Comparison of ENCODE assay signal across 9 cellular contexts in the genomic region with DNA sequence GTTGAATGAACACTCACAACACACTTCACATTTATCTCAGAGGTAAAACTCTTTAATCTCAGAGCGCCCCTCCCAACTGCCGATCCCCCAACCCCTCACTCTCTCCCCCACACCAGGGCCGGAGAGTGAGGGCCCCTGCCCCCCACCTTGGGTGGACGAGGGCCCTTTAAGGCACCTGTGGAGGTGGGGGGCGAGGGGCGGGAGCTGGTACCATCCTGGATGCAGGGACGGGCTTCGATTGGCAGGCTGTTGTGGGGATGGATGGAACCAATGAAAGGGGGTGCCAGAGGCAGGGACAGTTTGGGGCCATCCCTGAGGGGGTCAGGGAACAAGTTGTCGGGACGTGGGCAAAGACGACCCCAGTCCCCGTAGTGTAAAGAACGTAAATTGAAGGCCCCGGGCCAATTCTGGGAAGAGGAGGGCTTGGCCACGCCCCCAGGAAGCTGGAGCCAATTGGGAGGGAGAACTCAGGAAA. TPM values are rescaled to one million over a fixed set of nuclear protein-coding genes. Genes with fewer than 3 reads are reported as not detected.
DNase-seq lines count a peak whose midpoint lies in the region; ATAC-seq and TF ChIP-seq lines count a peak whose summit lies in the region.
"Had no signal": no experiment of that assay in that cellular context is flagged by ENCODE, and none has a peak within 500 bp of the region (broad histone marks: within the 10 kb centered on the region; RNA-seq: fewer than 3 reads in every experiment).

No MANE protein-coding gene starts in this region.

- peak; percentile 12 for ATAC-seq in CD8-positive, alpha-beta T cell
- ATAC-seq in GM21825 (IDR thresholded peaks at IDR 0.05; ENCODE audit: unreplicated experiment) (peak; percentile 4), heart left ventricle (peak; percentile 6 to 19 (median 11))
- ATAC-seq in stimulated activated memory B cell treated with anti-CD40 and anti-IgM and Interleukin-4, amounts not matched to agents 10 μg/mL and 1 μg/mL and 100 μg/mL, for 72 hours = peak; percentile 31

- H3K4me3 ChIP-seq in CD8-positive, alpha-beta T cell (ENCODE audit: low read depth, low read length) = peak overlapping the region; percentile 85
- H3K4me3 ChIP-seq in heart left ventricle = peak overlapping the region in 11 of 12 donors; percentile 11 to 72 (median 55)

- H3K27ac Mint-ChIP-seq in CD8-positive, alpha-beta T cell = peak overlapping the region; percentile 99
- H3K27ac Mint-ChIP-seq in stimulated activated memory B cell treated with anti-CD40 and anti-IgM and Interleukin-4, amounts not matched to agents 10 μg/mL and 1 μg/mL and 100 μg/mL, for 72 hours = no peak overlapping the region
- H3K27ac Mint-ChIP-seq: IgD-negative memory B cell had no signal

- no peak overlapping the region for H3K4me3 Mint-ChIP-seq in CD8-positive, alpha-beta T cell
- no peak overlapping the region for H3K4me3 Mint-ChIP-seq in stimulated activated memory B cell treated with anti-CD40 and anti-IgM and Interleukin-4, amounts not matched to agents 10 μg/mL and 1 μg/mL and 100 μg/mL, for 72 hours

- CTCF ChIA-PET in CD8-positive, alpha-beta T cell (lab: Charles Lee) = interaction anchor here (0.6 kb wide), 1 partner anchor 17 kb away, joined by 3 read pairs; no protein-coding TSS in a partner anchor
- CTCF ChIA-PET in RWPE1 (lab: Yijun Ruan, JAX) = no interaction called here

- peaks cover 15% of the 10 kb centered on the region for H3K36me3 Mint-ChIP-seq in CD8-positive, alpha-beta T cell
- peaks cover 25% of the 10 kb centered on the region for H3K36me3 Mint-ChIP-seq in stimulated activated memory B cell treated with anti-CD40 and anti-IgM and Interleukin-4, amounts not matched to agents 10 μg/mL and 1 μg/mL and 100 μg/mL, for 72 hours
- H3K36me3 Mint-ChIP-seq: IgD-negative memory B cell had no signal

- WGBS in heart left ventricle, 4 donors = 1 to 3% (median 2%) methylated on average over 10 to 15 of the region's 15 CpGs

- intact Hi-C loops in CD8-positive, alpha-beta T cell (cut with DNase I, micrococcal nuclease) = loop anchor here (1.0 to 5.0 kb wide), 10 partner anchors 8 to 1537 kb away; partner anchors contain the start of genes AKT1S1 (in 1 of the 2), ALDH16A1 (in 1 of the 2), ASPDH (in 1 of the 2) and CTU1 (in 1 of the 2)
- intact Hi-C loops in heart left ventricle (cut with DNase I) = loop anchor here in 6 of 10 donors (5.0 to 10.0 kb wide), 4 partner anchors 52 to 194 kb away; partner anchors contain the start of genes MED25 (in 4 of the 6), AP2A1 (in 2 of the 6) and PRMT1 (in 2 of the 6)

- POLR2A ChIA-PET in CD8-positive, alpha-beta T cell (lab: Charles Lee) = interaction anchor here (0.9 to 5.2 kb wide), 11 partner anchors 8 to 229 kb away, joined by 3 to 48 read pairs (median 4); partner anchors contain the start of genes AKT1S1, AP2A1, FUZ and MED25
- POLR2A ChIA-PET in RWPE1 (lab: Yijun Ruan, JAX; ENCODE audit: low non-redundant PET) = interaction anchor here (0.7 to 1.6 kb wide), 4 partner anchors 8 to 171 kb away, joined by 3 to 6 read pairs (median 4); partner anchors contain the start of genes AKT1S1 and PTOV1

- TF ChIP-seq POLR2A in heart left ventricle (IDR thresholded peaks at IDR 0.05) = no peak

- no peaks in the 10 kb centered on the region for H3K9me3 ChIP-seq in CD8-positive, alpha-beta T cell (ENCODE audit: low read length)
- no peaks in the 10 kb centered on the region for H3K9me3 ChIP-seq in heart left ventricle

- no peaks in the 10 kb centered on the region for H3K27me3 Mint-ChIP-seq in CD8-positive, alpha-beta T cell (ENCODE audit: low read depth)
- H3K27me3 Mint-ChIP-seq in stimulated activated memory B cell treated with anti-CD40 and anti-IgM and Interleukin-4, amounts not matched to agents 10 μg/mL and 1 μg/mL and 100 μg/mL, for 72 hours = no peaks in the 10 kb centered on the region
- H3K27me3 Mint-ChIP-seq: IgD-negative memory B cell had no signal

- H3K27ac ChIP-seq in CD8-positive, alpha-beta T cell (ENCODE audit: low read depth, low read length) = peak overlapping the region; percentile 64
- H3K27ac ChIP-seq in RWPE1 (peak overlapping the region; percentile 96), heart left ventricle (peak overlapping the region; percentile 35 to 98 (median 93))

- TF ChIP-seq CTCF in CD8-positive, alpha-beta T cell (IDR thresholded peaks at IDR 0.05) = no peak
- TF ChIP-seq CTCF in RWPE1 (conservative IDR thresholded peaks at IDR 0.05; ENCODE audit: low read depth) (no peak), heart left ventricle (IDR thresholded peaks at IDR 0.05) (no peak)

- H3K4me1 Mint-ChIP-seq in CD8-positive, alpha-beta T cell (ENCODE audit: low read depth) = peaks cover 39% of the 10 kb centered on the region
- H3K4me1 Mint-ChIP-seq in stimulated activated memory B cell treated with anti-CD40 and anti-IgM and Interleukin-4, amounts not matched to agents 10 μg/mL and 1 μg/mL and 100 μg/mL, for 72 hours = peaks cover 59% of the 10 kb centered on the region

- no peaks in the 10 kb centered on the region for H3K27me3 ChIP-seq in CD8-positive, alpha-beta T cell (ENCODE audit: insufficient read depth, low read length)
- H3K27me3 ChIP-seq in heart left ventricle = no peaks in the 10 kb centered on the region

- H3K36me3 ChIP-seq in CD8-positive, alpha-beta T cell (ENCODE audit: insufficient read depth, low read length) = peaks cover 10% of the 10 kb centered on the region
- peaks cover 0 to 33% (median 11%) of the 10 kb centered on the region in 9 donors for H3K36me3 ChIP-seq in heart left ventricle

- DNase-seq in CD8-positive, alpha-beta T cell = peak in 1 of 7 experiments; percentile 17
- DNase-seq in RWPE1 (ENCODE audit: low spot score) = no peak
- no peak for DNase-seq in heart left ventricle
- DNase-seq in stimulated activated CD4-positive, alpha-beta T cell treated with anti-CD3 and anti-CD28 coated beads, Interleukin-4, amount 100 ng/mL, for 1 hour = no peak
- DNase-seq in GDM1 (lab: John Stamatoyannopoulos, UW) = no peak
- DNase-seq in mesenteric fat pad (ENCODE audit: low spot score) = no peak

- H3K4me1 ChIP-seq in CD8-positive, alpha-beta T cell (ENCODE audit: insufficient read depth, low read length) = peaks cover 36% of the 10 kb centered on the region
- peaks cover 9 to 59% (median 43%) of the 10 kb centered on the region in 12 donors for H3K4me1 ChIP-seq in heart left ventricle

- H3K9me3 Mint-ChIP-seq in CD8-positive, alpha-beta T cell = no peaks in the 10 kb centered on the region
- no peaks in the 10 kb centered on the region for H3K9me3 Mint-ChIP-seq in stimulated activated memory B cell treated with anti-CD40 and anti-IgM and Interleukin-4, amounts not matched to agents 10 μg/mL and 1 μg/mL and 100 μg/mL, for 72 hours
- H3K9me3 Mint-ChIP-seq: IgD-negative memory B cell had no signal

RNA-seq across cellular contexts. Expression of gene PNKP, which starts 1.7 kb away (rescaled TPM):
- total RNA-seq in CD8-positive, alpha-beta T cell = 100 to 1,000 TPM in 1 of 2 experiments, 10 to 100 TPM in 1; 98.9 to 114 TPM
- total RNA-seq in heart left ventricle = 10 to 100 TPM; 26.6 to 57.0 (median 36.8) TPM
- polyA plus RNA-seq in heart left ventricle = 10 to 100 TPM; 32.7 to 54.7 TPM
- 57.6 TPM for total RNA-seq in mesenteric fat pad

RNA-seq across cellular contexts. Expression of gene AKT1S1, which starts 8.1 kb away (rescaled TPM):
- total RNA-seq in CD8-positive, alpha-beta T cell = 10 to 100 TPM; 12.6 to 14.1 TPM
- total RNA-seq in heart left ventricle (10 to 100 TPM; 25.3 to 46.0 (median 31.2) TPM), mesenteric fat pad (38.8 TPM)
- 10 to 100 TPM; 41.9 to 55.1 TPM for polyA plus RNA-seq in heart left ventricle

RNA-seq across cellular contexts. Expression of gene TBC1D17, which starts 8.5 kb away (rescaled TPM):
- 10 to 100 TPM; 31.1 to 31.2 TPM for total RNA-seq in CD8-positive, alpha-beta T cell
- total RNA-seq in heart left ventricle (10 to 100 TPM; 30.1 to 54.8 (median 39.8) TPM), mesenteric fat pad (39.9 TPM)
- 10 to 100 TPM; 30.7 to 35.9 TPM for polyA plus RNA-seq in heart left ventricle

RNA-seq across cellular contexts. Expression of gene PTOV1, which starts 18.1 kb away (rescaled TPM):
- total RNA-seq in CD8-positive, alpha-beta T cell = 100 to 1,000 TPM; 112 to 116 TPM
- 100 to 1,000 TPM in 1 of 9 donors, 10 to 100 TPM in 8; 70.9 to 109 (median 91.5) TPM for total RNA-seq in heart left ventricle
- polyA plus RNA-seq in heart left ventricle = 100 to 1,000 TPM in 1 of 2 donors, 10 to 100 TPM in 1; 85.9 to 135 TPM
- total RNA-seq in mesenteric fat pad = 99.4 TPM

RNA-seq across cellular contexts. Expression of gene IL4I1, which starts 27.6 kb away (rescaled TPM):
- total RNA-seq in CD8-positive, alpha-beta T cell = 1 to 10 TPM; 7.9 to 8.1 TPM
- 10 to 100 TPM in 2 of 9 donors, under 1 TPM in 4, not detected in 3; 0.27 to 21.6 (median 0.64) TPM for total RNA-seq in heart left ventricle
- polyA plus RNA-seq in heart left ventricle = under 1 TPM in 1 of 2 donors, not detected in 1; 0.30 TPM
- 2.3 TPM for total RNA-seq in mesenteric fat pad
